ENCODE assay signal across 1 cellular context in genomic region chr1:26327956-26328362, GRCh38.
TF ChIP-seq lines count a peak whose summit lies in the region.

No MANE protein-coding gene starts in this region.

TF ChIP-seq in H1, 55 proteins besides CTCF, POLR2A, EP300 and RAD21:
- TF ChIP-seq SP4 (IDR thresholded peaks at IDR 0.05; ENCODE audit: low read length), result no peak
- no peak for TF ChIP-seq EGR1 (IDR thresholded peaks at IDR 0.05; ENCODE audit: borderline replicate concordance, low read depth, low read length)
- no peak for TF ChIP-seq MAFK (IDR thresholded peaks at IDR 0.05; ENCODE audit: low read depth, low read length)
- TF ChIP-seq JUND (IDR thresholded peaks at IDR 0.05; ENCODE audit: low read length), result no peak
- TF ChIP-seq KDM5A (IDR thresholded peaks at IDR 0.05; ENCODE audit: low read length), result no peak
- TF ChIP-seq POLR2AphosphoS5 (IDR thresholded peaks at IDR 0.05; ENCODE audit: low read depth, low read length), result no peak
- no peak for TF ChIP-seq SRF (IDR thresholded peaks at IDR 0.05; ENCODE audit: low read depth, low read length)
